ENCODE assay signal across 8 cellular contexts in genomic region chr19:3275583-3276340, GRCh38.
DNase-seq lines count a peak whose midpoint lies in the region; ATAC-seq and TF ChIP-seq lines count a peak whose summit lies in the region.

No MANE protein-coding gene starts in this region.

- POLR2A ChIA-PET in AG04449 (lab: Yijun Ruan, JAX): no interaction called here

- DNase-seq in AG04449 (ENCODE audit: low read depth, low spot score) (no peak), NCI-H2227 treated with DMSO at 0.1 percent for 48 hours (lab: John Stamatoyannopoulos, UW) (peak; percentile 72), kidney glomerular epithelial cell (lab: John Stamatoyannopoulos, UW) (peak; percentile 40)
- peak; percentile 92 for DNase-seq in central memory CD4-positive, alpha-beta T cell
- peak; percentile 91 for DNase-seq in stimulated activated CD4-positive, alpha-beta T cell treated with anti-CD3 and anti-CD28 coated beads, Interleukin-4, amount 100 ng/mL, for 1 hour

- CTCF ChIA-PET in AG04449 (lab: Yijun Ruan, JAX): interaction anchor here (0.6 to 2.6 kb wide), 5 partner anchors 9 to 72 kb away, joined by 3 to 12 read pairs (median 4); no protein-coding TSS in a partner anchor

- no peak for TF ChIP-seq CTCF in AG04449 (IDR thresholded peaks at IDR 0.05; ENCODE audit: insufficient read depth, low read length, missing control alignments)

- ATAC-seq in GM21529 (IDR thresholded peaks at IDR 0.05; ENCODE audit: unreplicated experiment) (peak; percentile 55), GM19452 (IDR thresholded peaks at IDR 0.05; ENCODE audit: unreplicated experiment) (no peak)
- ATAC-seq in activated CD4-positive, CD25-positive, alpha-beta regulatory T cell treated with anti-CD3 and anti-CD28 coated beads, Interleukin-2, amount 50 U/mL, for 24 hours: peak; percentile 80

- H3K4me3 ChIP-seq in AG04449 (ENCODE audit: low read depth, low read length): peak overlapping the region; percentile 52
